In the genomic region with DNA sequence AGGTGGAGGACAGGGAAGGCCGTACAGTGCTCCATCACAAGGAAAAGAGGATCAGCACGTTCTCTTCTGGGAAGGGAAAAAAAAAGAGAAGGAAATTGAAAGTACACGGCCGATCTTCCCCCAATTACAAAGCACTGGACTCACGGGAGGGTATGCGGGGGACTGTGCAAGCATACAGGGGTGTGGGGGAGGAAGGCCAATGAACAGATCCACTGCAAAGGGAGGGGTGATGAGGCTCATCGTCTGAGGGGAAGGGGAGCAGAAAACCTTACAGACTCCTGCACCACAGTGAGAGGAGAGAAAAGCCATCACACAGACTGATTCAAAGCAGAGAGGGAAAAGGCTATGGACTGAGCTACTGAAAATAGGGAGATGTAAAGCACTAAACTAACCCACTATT, we compare ENCODE assay signal across 1 cellular context.
TF ChIP-seq lines count a peak whose summit lies in the region.

No MANE protein-coding gene starts in this region.

TF ChIP-seq in HepG2, 621 proteins besides CTCF, POLR2A, EP300 and RAD21:
- TF ChIP-seq PBX2 (CRISPR knock-in tag; IDR thresholded peaks at IDR 0.05) (no peak), MBD4 (IDR thresholded peaks at IDR 0.05; ENCODE audit: borderline replicate concordance, low read length) (no peak), ZBTB14 (CRISPR knock-in tag; IDR thresholded peaks at IDR 0.05) (no peak)
